ENCODE assay signal across 1 cellular context in genomic region chr9:108101410-108101809, GRCh38.
TF ChIP-seq lines count a peak whose summit lies in the region.

No MANE protein-coding gene starts in this region.

TF ChIP-seq in K562, 482 proteins besides CTCF, POLR2A, EP300 and RAD21 (continued from another document):
- 0 out of 2 replicates have a peak, but pooled peaks have one; percentile 27 for TF ChIP-seq BACH1 (tag; IDR thresholded peaks at IDR 0.05)
